In the genomic region with DNA sequence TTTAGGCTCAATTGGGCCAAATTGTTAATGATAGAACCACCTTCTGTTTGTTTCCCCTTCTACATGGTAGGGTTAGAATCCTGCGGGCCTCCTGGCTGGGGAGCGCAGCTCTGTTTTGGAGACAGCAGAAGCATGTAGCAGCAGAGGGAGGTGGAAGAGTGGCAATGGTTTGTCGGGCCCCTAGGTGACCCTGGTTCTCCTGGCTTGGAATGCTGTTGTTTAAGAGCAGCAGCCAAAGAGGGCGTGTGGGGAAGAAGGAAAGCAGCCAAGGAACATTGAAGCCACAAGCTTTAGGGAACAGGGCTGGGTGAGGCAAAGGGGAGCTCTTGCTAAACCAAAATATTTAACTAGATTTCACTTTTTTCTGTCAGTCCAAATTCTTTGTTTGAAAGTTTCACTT, we compare ENCODE assay signal across 11 cellular contexts.
DNase-seq lines count a peak whose midpoint lies in the region; ATAC-seq and TF ChIP-seq lines count a peak whose summit lies in the region.
"Had no signal": no experiment of that assay in that cellular context is flagged by ENCODE, and none has a peak within 500 bp of the region (broad histone marks: within the 10 kb centered on the region; RNA-seq: fewer than 3 reads in every experiment).

No MANE protein-coding gene starts in this region.

- H3K9me3 Mint-ChIP-seq in activated T-cell treated with anti-CD3 and anti-CD28 coated beads, Interleukin-2, amount 50 U/mL, for 24 hours = no peaks in the 10 kb centered on the region

- WGBS in adrenal gland, 4 donors = 35 to 41% (median 35%) methylated on average over 4 of the region's 4 CpGs

- no peak overlapping the region for H3K27ac Mint-ChIP-seq in activated T-cell treated with anti-CD3 and anti-CD28 coated beads, Interleukin-2, amount 50 U/mL, for 24 hours

- H3K4me1 Mint-ChIP-seq in activated T-cell treated with anti-CD3 and anti-CD28 coated beads, Interleukin-2, amount 50 U/mL, for 24 hours (ENCODE audit: low read depth) = no peaks in the 10 kb centered on the region

- H3K27me3 ChIP-seq in adrenal gland = no peaks in the 10 kb centered on the region

- no peaks in the 10 kb centered on the region for H3K36me3 Mint-ChIP-seq in activated T-cell treated with anti-CD3 and anti-CD28 coated beads, Interleukin-2, amount 50 U/mL, for 24 hours (ENCODE audit: low read depth)

- no peak overlapping the region for H3K27ac ChIP-seq in adrenal gland

- no peaks in the 10 kb centered on the region for H3K9me3 ChIP-seq in adrenal gland (replicated peaks in 1 of 3)

- ATAC-seq in HG02970 (IDR thresholded peaks at IDR 0.05; ENCODE audit: low FRiP score, unreplicated experiment) = no peak
- no peak for ATAC-seq in HG02588 (IDR thresholded peaks at IDR 0.05; ENCODE audit: unreplicated experiment)
- ATAC-seq: stimulated activated naive CD8-positive, alpha-beta T cell treated with anti-CD3 and anti-CD28 coated beads, Interleukin-15, Interleukin-2, amounts not matched to agents 100 U/mL and 50 U/mL, for 24 hours had no signal

- H3K4me1 ChIP-seq in adrenal gland (replicated peaks in 1 of 2) = peaks cover 0 to 15% of the 10 kb centered on the region in 2 donors

- H3K4me3 Mint-ChIP-seq in activated T-cell treated with anti-CD3 and anti-CD28 coated beads, Interleukin-2, amount 50 U/mL, for 24 hours = no peak overlapping the region

- TF ChIP-seq CTCF in AG09319 (IDR thresholded peaks at IDR 0.05; ENCODE audit: low read depth, low read length) (peak; percentile 3), adrenal gland (IDR thresholded peaks at IDR 0.05) (no peak)

- TF ChIP-seq POLR2A in adrenal gland (IDR thresholded peaks at IDR 0.05) = no peak

- DNase-seq in AG09319 (ENCODE audit: extremely low read depth, low read depth) = peak; percentile 45
- DNase-seq in adrenal gland = peak in 6 of 7 donors; percentile 24 to 72 (median 56)
- DNase-seq in head of caudate nucleus = peak in 26 of 42 donors; percentile 3 to 59 (median 33)
- peak in 6 of 10 donors; percentile 4 to 85 (median 11) for DNase-seq in posterior cingulate gyrus
- DNase-seq in stimulated activated naive CD4-positive, alpha-beta T cell treated with Interleukin-2 at 50 U/mL for 16 hours (lab: John Stamatoyannopoulos, UW) = no peak
- no peak for DNase-seq in activated T-cell treated with anti-CD3 and anti-CD28 coated beads, Interleukin-2, amount 50 U/mL, for 24 hours
- DNase-seq: amniotic stem cell; stimulated activated naive CD8-positive, alpha-beta T cell treated with anti-CD3 and anti-CD28 coated beads, Interleukin-15, Interleukin-2, amounts not matched to agents 100 U/mL and 50 U/mL, for 24 hours; SW 1271 had no signal

- H3K27me3 Mint-ChIP-seq in activated T-cell treated with anti-CD3 and anti-CD28 coated beads, Interleukin-2, amount 50 U/mL, for 24 hours = peaks cover 5% of the 10 kb centered on the region

- H3K36me3 ChIP-seq in adrenal gland (replicated peaks in 1 of 2) = no peaks in the 10 kb centered on the region

- H3K4me3 ChIP-seq in adrenal gland = no peak overlapping the region

- intact Hi-C loops in adrenal gland (cut with DNase I) (loop anchor here in 1 of 2 donors (10.0 kb wide), 1 partner anchor 62 kb away; no protein-coding TSS in a partner anchor), head of caudate nucleus (cut with DNase I) (no loop called here), posterior cingulate gyrus (cut with DNase I) (no loop called here)

Comparison
In these comparisons a context has a peak if more than half of its experiments do, and no peak if none do; other contexts are left out.
1. DNase-seq: peak in AG09319 (single experiment), adrenal gland (6 of 7), head of caudate nucleus (26 of 42) and posterior cingulate gyrus (6 of 10); none in stimulated activated naive CD4-positive, alpha-beta T cell treated with Interleukin-2 at 50 U/mL for 16 hours (single experiment) and activated T-cell treated with anti-CD3 and anti-CD28 coated beads, Interleukin-2, amount 50 U/mL, for 24 hours (single experiment).